In the genomic region with DNA sequence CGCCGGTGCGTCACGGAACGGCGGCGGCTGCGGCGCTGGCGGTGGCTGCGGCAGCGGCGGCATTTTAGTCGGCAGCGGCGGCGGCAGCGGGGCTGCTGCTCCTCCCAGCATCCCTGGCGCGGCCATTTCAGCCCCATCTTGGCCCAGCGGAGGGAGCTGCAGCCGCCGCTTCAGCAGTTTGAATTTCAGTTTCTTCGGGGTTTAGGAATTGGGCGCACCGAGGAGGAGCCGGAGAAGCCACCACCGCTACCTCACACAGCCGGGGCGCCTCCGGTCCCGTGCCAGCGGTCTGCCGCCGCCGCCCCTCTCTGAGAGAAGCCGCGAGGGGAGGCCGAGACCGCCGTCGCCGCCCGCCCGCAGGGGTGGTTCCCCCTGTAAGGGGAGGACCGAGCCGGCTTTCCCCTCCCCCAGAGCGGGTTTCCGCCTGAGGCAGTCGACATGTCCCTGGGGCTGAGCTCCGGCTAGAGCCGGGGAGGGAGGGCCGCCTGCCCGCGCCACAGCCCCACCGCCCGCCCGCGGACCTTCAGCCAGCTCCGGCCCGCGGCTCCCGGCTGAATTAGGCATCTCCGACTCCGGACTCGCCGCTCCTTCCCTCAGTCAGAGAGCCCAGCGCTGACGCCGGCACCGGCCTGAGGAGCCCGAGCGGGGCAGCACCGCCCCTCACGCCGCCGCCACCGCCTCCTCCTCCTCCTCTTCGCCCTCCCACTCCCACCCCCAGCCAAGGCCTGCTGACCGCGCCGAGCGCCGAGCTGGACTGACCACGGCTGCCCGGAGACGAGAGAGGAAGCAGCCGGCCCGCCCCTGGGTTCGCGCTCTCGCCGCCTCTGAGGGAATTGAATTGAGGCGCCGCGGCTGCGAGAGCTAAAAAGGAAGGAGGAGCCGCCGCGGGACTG, we compare ENCODE assay signal across 1 cellular context.
A peak's percentile ranks its signal among the peaks of the same experiment; 100 is the strongest.
TF ChIP-seq lines count a peak whose summit lies in the region.

A gene (plus strand): TSS at position 67 of the 893 bp plus-strand sequence. CDS start 1,053 bp downstream, outside the sequence.

TF ChIP-seq in HepG2, 621 proteins besides CTCF, POLR2A, EP300 and RAD21 (continued from another document):
- TF ChIP-seq, protein P1, sequence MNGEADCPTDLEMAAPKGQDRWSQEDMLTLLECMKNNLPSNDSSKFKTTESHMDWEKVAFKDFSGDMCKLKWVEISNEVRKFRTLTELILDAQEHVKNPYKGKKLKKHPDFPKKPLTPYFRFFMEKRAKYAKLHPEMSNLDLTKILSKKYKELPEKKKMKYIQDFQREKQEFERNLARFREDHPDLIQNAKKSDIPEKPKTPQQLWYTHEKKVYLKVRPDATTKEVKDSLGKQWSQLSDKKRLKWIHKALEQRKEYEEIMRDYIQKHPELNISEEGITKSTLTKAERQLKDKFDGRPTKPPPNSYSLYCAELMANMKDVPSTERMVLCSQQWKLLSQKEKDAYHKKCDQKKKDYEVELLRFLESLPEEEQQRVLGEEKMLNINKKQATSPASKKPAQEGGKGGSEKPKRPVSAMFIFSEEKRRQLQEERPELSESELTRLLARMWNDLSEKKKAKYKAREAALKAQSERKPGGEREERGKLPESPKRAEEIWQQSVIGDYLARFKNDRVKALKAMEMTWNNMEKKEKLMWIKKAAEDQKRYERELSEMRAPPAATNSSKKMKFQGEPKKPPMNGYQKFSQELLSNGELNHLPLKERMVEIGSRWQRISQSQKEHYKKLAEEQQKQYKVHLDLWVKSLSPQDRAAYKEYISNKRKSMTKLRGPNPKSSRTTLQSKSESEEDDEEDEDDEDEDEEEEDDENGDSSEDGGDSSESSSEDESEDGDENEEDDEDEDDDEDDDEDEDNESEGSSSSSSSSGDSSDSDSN (CRISPR knock-in tag; IDR thresholded peaks at IDR 0.05): peak; percentile 100
- TF ChIP-seq ZMAT3 (CRISPR knock-in tag; conservative IDR thresholded peaks at IDR 0.05) (peak; percentile 90), ZNF598 (CRISPR knock-in tag; IDR thresholded peaks at IDR 0.05; ENCODE audit: borderline replicate concordance) (peak; percentile 58; the same call in 1 of the 2 replicates), KLF16 (CRISPR knock-in tag; IDR thresholded peaks at IDR 0.05) (peak in 1 of 2 experiments; percentile 77; a peak in 2 of 4 replicates), KDM2A (CRISPR knock-in tag; IDR thresholded peaks at IDR 0.05; ENCODE audit: borderline replicate concordance, low read depth) (peak; percentile 78), ZNF589 (CRISPR knock-in tag; conservative IDR thresholded peaks at IDR 0.05) (no peak; the same call in 1 of the 2 replicates)
- TF ChIP-seq, protein P2, sequence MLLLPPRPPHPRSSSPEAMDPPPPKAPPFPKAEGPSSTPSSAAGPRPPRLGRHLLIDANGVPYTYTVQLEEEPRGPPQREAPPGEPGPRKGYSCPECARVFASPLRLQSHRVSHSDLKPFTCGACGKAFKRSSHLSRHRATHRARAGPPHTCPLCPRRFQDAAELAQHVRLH (CRISPR knock-in tag; IDR thresholded peaks at IDR 0.05; ENCODE audit: borderline replicate concordance, low read depth): peak; percentile 77; the same call in 1 of the 2 replicates
- TF ChIP-seq, protein P3, sequence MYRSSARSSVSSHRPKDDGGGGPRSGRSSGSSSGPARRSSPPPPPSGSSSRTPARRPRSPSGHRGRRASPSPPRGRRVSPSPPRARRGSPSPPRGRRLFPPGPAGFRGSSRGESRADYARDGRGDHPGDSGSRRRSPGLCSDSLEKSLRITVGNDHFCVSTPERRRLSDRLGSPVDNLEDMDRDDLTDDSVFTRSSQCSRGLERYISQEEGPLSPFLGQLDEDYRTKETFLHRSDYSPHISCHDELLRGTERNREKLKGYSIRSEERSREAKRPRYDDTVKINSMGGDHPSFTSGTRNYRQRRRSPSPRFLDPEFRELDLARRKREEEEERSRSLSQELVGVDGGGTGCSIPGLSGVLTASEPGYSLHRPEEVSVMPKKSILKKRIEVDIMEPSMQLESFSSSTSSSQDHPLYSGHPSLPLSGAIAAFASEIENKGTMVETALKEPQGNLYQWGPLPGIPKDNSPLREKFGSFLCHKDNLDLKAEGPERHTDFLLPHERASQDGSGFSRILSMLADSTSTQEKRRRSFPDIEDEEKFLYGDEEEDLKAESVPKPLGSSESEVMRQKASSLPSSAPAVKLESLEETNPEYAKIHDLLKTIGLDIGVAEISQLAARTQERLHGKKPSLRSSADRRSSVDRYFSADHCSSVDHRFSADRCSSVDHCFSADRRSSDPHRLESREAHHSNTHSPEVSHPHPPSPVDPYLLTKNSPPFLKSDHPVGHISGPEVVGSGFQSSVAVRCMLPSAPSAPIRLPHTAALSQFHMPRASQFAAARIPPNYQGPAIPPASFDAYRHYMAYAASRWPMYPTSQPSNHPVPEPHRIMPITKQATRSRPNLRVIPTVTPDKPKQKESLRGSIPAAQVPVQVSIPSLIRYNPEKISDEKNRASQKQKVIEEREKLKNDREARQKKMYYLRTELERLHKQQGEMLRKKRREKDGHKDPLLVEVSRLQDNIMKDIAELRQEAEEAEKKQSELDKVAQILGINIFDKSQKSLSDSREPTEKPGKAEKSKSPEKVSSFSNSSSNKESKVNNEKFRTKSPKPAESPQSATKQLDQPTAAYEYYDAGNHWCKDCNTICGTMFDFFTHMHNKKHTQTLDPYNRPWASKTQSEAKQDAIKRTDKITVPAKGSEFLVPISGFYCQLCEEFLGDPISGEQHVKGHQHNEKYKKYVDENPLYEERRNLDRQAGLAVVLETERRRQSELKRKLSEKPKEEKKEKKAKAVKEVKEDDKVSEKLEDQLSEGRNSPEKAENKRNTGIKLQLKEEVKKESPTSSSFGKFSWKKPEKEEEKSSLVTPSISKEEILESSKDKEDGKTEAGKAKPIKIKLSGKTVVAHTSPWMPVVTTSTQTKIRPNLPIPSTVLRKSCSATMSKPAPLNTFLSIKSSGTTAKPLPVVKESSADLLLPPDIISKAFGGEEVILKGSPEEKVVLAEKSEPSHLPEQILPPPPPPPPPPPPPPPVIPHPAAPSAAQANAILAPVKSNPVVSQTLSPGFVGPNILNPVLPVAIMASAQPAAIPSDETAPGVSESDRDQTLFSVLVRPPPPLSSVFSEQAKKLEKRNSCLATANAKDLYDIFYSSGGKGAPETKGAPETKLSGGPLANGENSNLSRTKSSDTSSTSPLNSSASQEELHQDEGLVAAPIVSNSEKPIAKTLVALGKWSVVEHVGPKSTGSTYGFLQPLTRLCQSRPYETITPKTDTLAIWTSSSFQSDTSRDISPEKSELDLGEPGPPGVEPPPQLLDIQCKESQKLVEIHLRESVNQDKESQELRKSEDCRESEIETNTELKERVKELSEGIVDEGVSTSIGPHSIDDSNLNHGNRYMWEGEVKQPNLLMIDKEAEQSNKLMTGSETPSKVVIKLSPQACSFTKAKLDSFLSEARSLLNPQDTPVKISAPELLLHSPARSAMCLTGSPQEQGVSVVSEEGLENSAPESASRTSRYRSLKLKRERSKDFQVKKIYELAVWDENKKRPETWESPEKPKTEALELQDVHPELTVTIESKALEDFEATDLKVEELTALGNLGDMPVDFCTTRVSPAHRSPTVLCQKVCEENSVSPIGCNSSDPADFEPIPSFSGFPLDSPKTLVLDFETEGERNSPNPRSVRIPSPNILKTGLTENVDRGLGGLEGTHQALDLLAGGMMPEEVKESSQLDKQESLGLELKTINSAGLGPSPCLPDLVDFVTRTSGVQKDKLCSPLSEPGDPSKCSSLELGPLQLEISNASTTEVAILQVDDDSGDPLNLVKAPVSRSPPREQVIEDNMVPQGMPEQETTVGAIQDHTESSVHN (CRISPR knock-in tag; IDR thresholded peaks at IDR 0.05): 0 out of 2 replicates have a peak, but pooled peaks have one; percentile 31
TF ChIP-seq in HepG2: peak in this region for 230.
